ENCODE assay signal across 8 cellular contexts in genomic region chr4:3293410-3294391, GRCh38. TPM values are rescaled to one million over a fixed set of nuclear protein-coding genes. Genes with fewer than 3 reads are reported as not detected.
DNase-seq lines count a peak whose midpoint lies in the region; ATAC-seq and TF ChIP-seq lines count a peak whose summit lies in the region.

No MANE protein-coding gene starts in this region.

- H3K36me3 ChIP-seq in SJCRH30 (no peaks in the 10 kb centered on the region), endodermal cell (ENCODE audit: control insufficient read depth, insufficient read depth, low read length) (no peaks in the 10 kb centered on the region)

- H3K9ac ChIP-seq in endodermal cell (ENCODE audit: extremely low read depth, low read length, poor library complexity, severe bottlenecking): peak overlapping the region; percentile 91

- H3K4me1 Mint-ChIP-seq in endodermal cell: peaks cover 31% of the 10 kb centered on the region
- H3K4me1 Mint-ChIP-seq in neural crest cell: peaks cover 50% of the 10 kb centered on the region

- no peaks in the 10 kb centered on the region for H3K9me3 Mint-ChIP-seq in endodermal cell
- peaks cover 5% of the 10 kb centered on the region for H3K9me3 Mint-ChIP-seq in neural crest cell

- TF ChIP-seq CTCF in endodermal cell (conservative IDR thresholded peaks at IDR 0.05): no peak
- no peak for TF ChIP-seq CTCF in neural crest cell (conservative IDR thresholded peaks at IDR 0.05)

- H3K4me1 ChIP-seq in SJCRH30 (no peaks in the 10 kb centered on the region; the same call in 1 of the 2 replicates), endodermal cell (ENCODE audit: control insufficient read depth, insufficient read depth, low read length) (peaks cover 8% of the 10 kb centered on the region)

- H3K9me3 ChIP-seq in SJCRH30 (replicated peaks) (no peaks in the 10 kb centered on the region), endodermal cell (ENCODE audit: control insufficient read depth, low read length) (no peaks in the 10 kb centered on the region)

- H3K4me3 ChIP-seq in GM08714 (ENCODE audit: low read length) (peak overlapping the region; percentile 55; the same call in 1 of the 2 replicates), SJCRH30 (peak overlapping the region; percentile 72), endodermal cell (ENCODE audit: low read length) (peak overlapping the region; percentile 89)

- H3K36me3 Mint-ChIP-seq in endodermal cell (ENCODE audit: low read depth) (peaks cover 7% of the 10 kb centered on the region), neural crest cell (ENCODE audit: low read depth) (peaks cover 24% of the 10 kb centered on the region)

- DNase-seq in SJCRH30: peak in 1 of 2 experiments; percentile 43
- peak; percentile 72 for DNase-seq in endodermal cell
- no peak for DNase-seq in neural crest cell (ENCODE audit: low read depth, low spot score)
- DNase-seq in GM19238 (ENCODE audit: insufficient read length, low spot score): no peak

- peak overlapping the region; percentile 17; the same call in 1 of the 2 replicates for H3K27ac ChIP-seq in SJCRH30
- peak overlapping the region; percentile 92 for H3K27ac ChIP-seq in endodermal cell (ENCODE audit: low read depth, low read length)

- H3K4me3 Mint-ChIP-seq in endodermal cell (peak overlapping the region; percentile 77), neural crest cell (peak overlapping the region; percentile 91)

- ATAC-seq in HG03025 (IDR thresholded peaks at IDR 0.05; ENCODE audit: low FRiP score, unreplicated experiment) (no peak), HG03469 (IDR thresholded peaks at IDR 0.05; ENCODE audit: unreplicated experiment) (no peak), GM18505 (IDR thresholded peaks at IDR 0.05; ENCODE audit: unreplicated experiment) (no peak)

- 23 to 48% methylated on average over 14 to 42 of the region's 42 CpGs for WGBS in endodermal cell (ENCODE audit: insufficient coverage in 1 of 2, insufficient read length in 1 of 2), 2 experiments

- H3K27ac Mint-ChIP-seq in endodermal cell (peak overlapping the region; percentile 92), neural crest cell (ENCODE audit: unreplicated experiment) (peak overlapping the region; percentile 95)

- peaks cover 15% of the 10 kb centered on the region for H3K27me3 Mint-ChIP-seq in endodermal cell (ENCODE audit: insufficient read depth)
- no peaks in the 10 kb centered on the region for H3K27me3 Mint-ChIP-seq in neural crest cell (ENCODE audit: low read depth)

- H3K27me3 ChIP-seq in SJCRH30 (no peaks in the 10 kb centered on the region; the same call in 1 of the 2 replicates), endodermal cell (ENCODE audit: control insufficient read depth, insufficient read depth, low read length, poor library complexity, severe bottlenecking) (peaks cover 12% of the 10 kb centered on the region)

- TF ChIP-seq POLR2A in GM18505 (IDR thresholded peaks at IDR 0.05; ENCODE audit: borderline replicate concordance, extremely low read depth, insufficient read depth, insufficient read length): no peak

RNA-seq across cellular contexts. Expression of gene RGS12, which starts 0.9 kb away (rescaled TPM):
- total RNA-seq in SJCRH30 (2014; rRNA removed; shearing (Covaris generic)): 26.3 and 34.0 TPM in 2 replicates
- total RNA-seq in endodermal cell (10 to 100 TPM; 45.2 to 48.6 TPM), neural crest cell (60.4 and 69.5 TPM in 2 replicates)
- 47.0 TPM for polyA plus RNA-seq in endodermal cell (2013, experiment 1 of 2)
- 44.0 TPM for polyA plus RNA-seq in endodermal cell (2013, experiment 2 of 2)

RNA-seq across cellular contexts. Expression of gene MSANTD1, which starts 44.7 kb away (rescaled TPM):
- 0.04 and 0.08 TPM in 2 replicates for total RNA-seq in SJCRH30 (2014; rRNA removed; shearing (Covaris generic))
- total RNA-seq in endodermal cell (1 to 10 TPM in 1 of 2 donors, under 1 TPM in 1; 1.00 to 2.5 TPM), neural crest cell (1.2 TPM in 2 replicates)
- polyA plus RNA-seq in endodermal cell (2013, experiment 1 of 2): 0.32 TPM
- 0.41 TPM for polyA plus RNA-seq in endodermal cell (2013, experiment 2 of 2)
